ENCODE assay signal across 9 cellular contexts in the genomic region with DNA sequence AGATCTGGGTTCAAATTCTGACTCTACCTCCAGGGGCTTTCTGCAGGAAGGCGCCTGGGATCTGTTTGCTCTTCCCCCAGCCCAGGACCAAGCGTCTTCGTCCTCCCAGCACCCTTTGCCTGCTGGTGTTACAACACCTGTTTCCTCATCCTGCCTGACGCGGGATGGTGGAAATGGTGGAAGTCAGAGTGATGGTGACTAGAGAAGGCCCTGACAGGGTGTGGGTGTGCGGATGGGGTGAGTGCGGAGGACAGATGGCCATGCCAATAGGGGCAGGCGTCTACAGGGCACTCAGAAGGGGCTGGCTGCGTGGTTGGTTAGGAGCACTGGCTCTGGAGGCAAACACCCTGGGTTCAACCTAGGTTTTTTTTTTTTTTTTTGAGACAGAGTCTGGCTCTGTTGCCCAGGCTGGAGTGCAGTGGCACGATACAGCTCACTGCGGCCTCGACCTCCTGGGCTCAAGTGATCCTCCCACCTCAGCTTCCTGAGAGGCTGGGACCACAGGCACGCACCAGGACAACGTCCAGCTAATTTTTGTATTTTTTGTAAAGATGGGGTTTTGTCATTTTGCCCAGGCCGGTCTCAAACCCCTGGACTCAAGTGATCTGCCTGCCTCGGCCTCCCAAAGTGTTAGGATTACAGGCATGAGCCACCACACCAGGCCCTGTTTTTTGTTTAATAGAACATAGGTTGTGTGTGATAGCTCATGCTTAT. TPM values are rescaled to one million over a fixed set of nuclear protein-coding genes. Genes with fewer than 3 reads are reported as not detected.
DNase-seq lines count a peak whose midpoint lies in the region; ATAC-seq and TF ChIP-seq lines count a peak whose summit lies in the region.
"Had no signal": no experiment of that assay in that cellular context is flagged by ENCODE, and none has a peak within 500 bp of the region (broad histone marks: within the 10 kb centered on the region; RNA-seq: fewer than 3 reads in every experiment).

No MANE protein-coding gene starts in this region.

- H3K79me2 ChIP-seq in Karpas-422 (ENCODE audit: low read length): no peaks in the 10 kb centered on the region

- peak overlapping the region; percentile 72 for H3K9ac ChIP-seq in Karpas-422 (ENCODE audit: low read length)

- H3K4me3 ChIP-seq in Karpas-422 (ENCODE audit: low read length): no peak overlapping the region
- H3K4me3 ChIP-seq in muscle layer of duodenum (ENCODE audit: low read depth in 1 of 2, low read length in 2 of 2): peak overlapping the region; percentile 71 to 85

- H3K27ac ChIP-seq in Karpas-422 (ENCODE audit: low read length) (no peak overlapping the region), muscle layer of duodenum (ENCODE audit: low read length) (peak overlapping the region; percentile 84)

- no peak overlapping the region for H2AFZ ChIP-seq in Karpas-422 (ENCODE audit: low read length)

- no peak overlapping the region for H3K27ac Mint-ChIP-seq in chondrocyte (ENCODE audit: unreplicated experiment)

- no peak for ATAC-seq in activated CD4-positive, CD25-positive, alpha-beta regulatory T cell treated with anti-CD3 and anti-CD28 coated beads, Interleukin-2, amount 50 U/mL, for 24 hours
- ATAC-seq in GM18519 (IDR thresholded peaks at IDR 0.05; ENCODE audit: low FRiP score, unreplicated experiment): no peak

- no peaks in the 10 kb centered on the region for H3K36me3 Mint-ChIP-seq in chondrocyte (ENCODE audit: low read depth)

- H3K4me3 Mint-ChIP-seq in chondrocyte (ENCODE audit: unreplicated experiment): peak overlapping the region; percentile 22

- H3K27me3 ChIP-seq in Karpas-422 (ENCODE audit: low read length) (peaks cover 3% of the 10 kb centered on the region; the same call in 1 of the 2 replicates), muscle layer of duodenum (ENCODE audit: low read depth, low read length) (no peaks in the 10 kb centered on the region)

- DNase-seq in AML-193 (lab: John Stamatoyannopoulos, UW) (peak; percentile 59 to 61), Karpas-422 (no peak), chondrocyte (ENCODE audit: low spot score) (no peak), NCI-H1105 treated with DMSO at 0.1 percent for 48 hours (lab: John Stamatoyannopoulos, UW) (no peak), DMS153 treated with DMSO at 0.1 percent for 48 hours (lab: John Stamatoyannopoulos, UW; ENCODE audit: unreplicated experiment) (no peak)
- DNase-seq: DND-41 had no signal

- H3K9me3 Mint-ChIP-seq in chondrocyte (ENCODE audit: low read depth): no peaks in the 10 kb centered on the region

- no peak overlapping the region for H3K4me2 ChIP-seq in Karpas-422 (ENCODE audit: low read depth, low read length, poor library complexity, severe bottlenecking)

- no peaks in the 10 kb centered on the region for H3K9me2 ChIP-seq in Karpas-422 (replicated peaks; ENCODE audit: insufficient read depth, low read length)

- H3K4me1 ChIP-seq in Karpas-422 (ENCODE audit: low read length): peaks cover 38% of the 10 kb centered on the region
- H3K4me1 ChIP-seq in muscle layer of duodenum (ENCODE audit: control insufficient read depth in 1 of 2, insufficient read depth in 2 of 2, low read length in 2 of 2): peaks cover 0 to 9% of the 10 kb centered on the region in 2 donors

- H3K27me3 Mint-ChIP-seq in chondrocyte (ENCODE audit: low read depth): peaks cover 3% of the 10 kb centered on the region

- H3K36me3 ChIP-seq in Karpas-422 (ENCODE audit: insufficient read depth, low read length) (no peaks in the 10 kb centered on the region), muscle layer of duodenum (ENCODE audit: control insufficient read depth in 1 of 2, insufficient read depth in 2 of 2, low read length in 2 of 2) (no peaks in the 10 kb centered on the region)

- peaks cover 17% of the 10 kb centered on the region for H3K4me1 Mint-ChIP-seq in chondrocyte (ENCODE audit: low read depth)

- H3K9me3 ChIP-seq in Karpas-422 (ENCODE audit: low read length) (no peaks in the 10 kb centered on the region), muscle layer of duodenum (ENCODE audit: control insufficient read depth in 1 of 2, low read length in 2 of 2) (no peaks in the 10 kb centered on the region)

- no peaks in the 10 kb centered on the region for H4K20me1 ChIP-seq in Karpas-422 (ENCODE audit: insufficient read depth, low read depth, low read length)

- no peak for TF ChIP-seq CTCF in chondrocyte (IDR thresholded peaks at IDR 0.05)

RNA-seq across cellular contexts. Expression of a gene that starts 1.5 kb away (rescaled TPM):
- 8.7 and 9.2 TPM in 2 replicates for total RNA-seq in Karpas-422 (2014; rRNA removed; shearing (Covaris generic); ENCODE audit: low replicate concordance)
- 1.2 to 3.9 TPM (median 1.6 TPM) in 3 replicates for total RNA-seq in chondrocyte

RNA-seq across cellular contexts. Expression of a gene that starts 40.5 kb away (rescaled TPM):
- total RNA-seq in Karpas-422 (2014; rRNA removed; shearing (Covaris generic); ENCODE audit: low replicate concordance): 67.0 and 72.5 TPM in 2 replicates
- 15.1 to 24.8 TPM (median 15.5 TPM) in 3 replicates for total RNA-seq in chondrocyte

RNA-seq across cellular contexts. Expression of a gene that starts 43.2 kb away (rescaled TPM):
- 38.3 and 48.1 TPM in 2 replicates for total RNA-seq in Karpas-422 (2014; rRNA removed; shearing (Covaris generic); ENCODE audit: low replicate concordance)
- 39.7 to 42.9 TPM (median 41.7 TPM) in 3 replicates for total RNA-seq in chondrocyte

Comparison
In these comparisons a context has a peak if more than half of its experiments do, and no peak if none do; other contexts are left out.
1. DNase-seq: peak in AML-193 (2 of 2); none in Karpas-422 (single experiment), chondrocyte (single experiment), NCI-H1105 treated with DMSO at 0.1 percent for 48 hours (single experiment) and DMS153 treated with DMSO at 0.1 percent for 48 hours (single experiment).